ENCODE assay signal across 15 cellular contexts in genomic region chr5:139731281-139731680, GRCh38.
"Had no signal": no experiment of that assay in that cellular context is flagged by ENCODE, and none has a peak within 500 bp of the region (broad histone marks: within the 10 kb centered on the region; RNA-seq: fewer than 3 reads in every experiment).

No MANE protein-coding gene starts in this region.

- H3K4me3 Mint-ChIP-seq: central memory CD8-positive, alpha-beta T cell; effector memory CD8-positive, alpha-beta T cell; immature natural killer cell; naive B cell had no signal

- H3K27ac Mint-ChIP-seq: effector memory CD8-positive, alpha-beta T cell had no signal

- ATAC-seq: effector memory CD8-positive, alpha-beta T cell; foreskin keratinocyte; stimulated activated naive CD8-positive, alpha-beta T cell treated with anti-CD3 and anti-CD28 coated beads, Interleukin-15, Interleukin-2, amounts not matched to agents 100 U/mL and 50 U/mL, for 24 hours; upper lobe of right lung had no signal

- DNase-seq: cortex of kidney; effector memory CD8-positive, alpha-beta T cell; erythroblast; foreskin keratinocyte; immature natural killer cell; mesendoderm; naive B cell; posterior cingulate gyrus; sigmoid colon; stimulated activated CD4-positive, alpha-beta T cell treated with anti-CD3 and anti-CD28 coated beads, Interleukin-2, amount 100 ng/mL, for 24 hours; stimulated activated CD4-positive, alpha-beta T cell treated with anti-CD3 and anti-CD28 coated beads, Interleukin-4, amount 100 ng/mL, for 4 hours; stimulated activated naive CD8-positive, alpha-beta T cell treated with anti-CD3 and anti-CD28 coated beads, Interleukin-15, Interleukin-2, amounts not matched to agents 100 U/mL and 50 U/mL, for 24 hours; tibial artery; upper lobe of right lung had no signal

- H3K27me3 Mint-ChIP-seq: central memory CD8-positive, alpha-beta T cell; effector memory CD8-positive, alpha-beta T cell; naive B cell had no signal

- H3K4me1 Mint-ChIP-seq: central memory CD8-positive, alpha-beta T cell; immature natural killer cell had no signal

- H3K36me3 Mint-ChIP-seq: immature natural killer cell, naive B cell had no signal

- H3K9me3 Mint-ChIP-seq: central memory CD8-positive, alpha-beta T cell; effector memory CD8-positive, alpha-beta T cell; immature natural killer cell; naive B cell had no signal
